In genomic region chr19:39435499-39436349, GRCh38 we compare ENCODE assay signal across 8 cellular contexts. TPM values are rescaled to one million over a fixed set of nuclear protein-coding genes. Genes with fewer than 3 reads are reported as not detected.
DNase-seq lines count a peak whose midpoint lies in the region; ATAC-seq and TF ChIP-seq lines count a peak whose summit lies in the region.

TSS of gene RPS16 (minus strand) at chr19:39435949. CDS start at chr19:39435895, 54 bp downstream.

- DNase-seq in AML-193 (lab: John Stamatoyannopoulos, UW) (peak; percentile 95 to 98), NCI-H510A treated with DMSO at 0.1 percent for 48 hours (lab: John Stamatoyannopoulos, UW) (peak; percentile 97), cerebellar nuclear complex (lab: John Stamatoyannopoulos, UW) (peak; percentile 76 to 93), kidney epithelial cell (ENCODE audit: low read depth) (peak; percentile 84)
- peak; percentile 99 for DNase-seq in activated CD4-positive, alpha-beta T cell treated with anti-CD3 and anti-CD28 coated beads for 1 hour
- DNase-seq in stimulated activated CD4-positive, alpha-beta T cell treated with anti-CD3 and anti-CD28 coated beads, Interleukin-15, amount 100 ng/mL, for 24 hours: peak; percentile 100

- H3K27me3 ChIP-seq in kidney epithelial cell (ENCODE audit: control insufficient read depth, insufficient read depth, low read length): no peaks in the 10 kb centered on the region

- TF ChIP-seq CTCF in kidney epithelial cell (IDR thresholded peaks at IDR 0.05; ENCODE audit: insufficient read depth, low read length, poor library complexity, severe bottlenecking): no peak

- TF ChIP-seq POLR2A in GM19193 (IDR thresholded peaks at IDR 0.05; ENCODE audit: extremely low read depth, insufficient read depth, insufficient read length): peak; percentile 99

- peak within 1 kb of the TSS; percentile 74 for H3K4me3 ChIP-seq in kidney epithelial cell (ENCODE audit: low read depth, low read length)

- peak; percentile 83 for ATAC-seq in HG03432 (IDR thresholded peaks at IDR 0.05; ENCODE audit: unreplicated experiment)

- peaks cover 4% of the 10 kb centered on the region for H3K36me3 ChIP-seq in kidney epithelial cell (ENCODE audit: control insufficient read depth, insufficient read depth, low read length)

RNA-seq across cellular contexts. Expression of gene RPS16, which starts in this region (rescaled TPM):
- total RNA-seq in kidney epithelial cell: 1,721 and 2,288 TPM in 2 replicates

Comparison
In these comparisons a context has a peak if more than half of its experiments do, and no peak if none do; other contexts are left out.
1. Peak in every context shown above with its lines: DNase-seq, ATAC-seq and H3K4me3 ChIP-seq.